15 cellular contexts compared by ENCODE assay signal in genomic region chr16:17320009-17320408, GRCh38.
DNase-seq lines count a peak whose midpoint lies in the region; ATAC-seq and TF ChIP-seq lines count a peak whose summit lies in the region.
"Had no signal": no experiment of that assay in that cellular context is flagged by ENCODE, and none has a peak within 500 bp of the region (broad histone marks: within the 10 kb centered on the region; RNA-seq: fewer than 3 reads in every experiment).

No MANE protein-coding gene starts in this region.

- H3K27ac ChIP-seq in HCT116 (ENCODE audit: low read depth, low read length) (no peak overlapping the region), epithelial cell of prostate (peak overlapping the region; percentile 20), heart right ventricle (no peak overlapping the region)
- H3K27ac ChIP-seq: HL-60, PC-9 had no signal

- H3K4me3 ChIP-seq in HCT116 (replicated peaks in 1 of 2; ENCODE audit: low read depth in 1 of 2, low read length in 2 of 2), result no peak overlapping the region
- no peak overlapping the region for H3K4me3 ChIP-seq in heart right ventricle
- H3K4me3 ChIP-seq: PC-9 had no signal

- H3K9me3 Mint-ChIP-seq in activated naive CD8-positive, alpha-beta T cell treated with anti-CD3 and anti-CD28 coated beads, Interleukin-2, amount 10 ng/mL, durations not matched to agents 7 days and 5 days, result no peaks in the 10 kb centered on the region
- H3K9me3 Mint-ChIP-seq in activated naive CD8-positive, alpha-beta T cell treated with anti-CD3 and anti-CD28 coated beads, Interleukin-2, amount 50 U/mL, for 24 hours, result no peaks in the 10 kb centered on the region
- peaks cover 3% of the 10 kb centered on the region in 2 donors for H3K9me3 Mint-ChIP-seq in stimulated activated naive B cell treated with anti-CD40 and anti-IgM and Interleukin-4, amounts not matched to agents 10 μg/mL and 1 μg/mL and 100 μg/mL, for 72 hours
- H3K9me3 Mint-ChIP-seq in activated CD4-positive, alpha-beta T cell treated with anti-CD3 and anti-CD28 coated beads, Interleukin-2, amount 10 ng/mL, durations not matched to agents 7 days and 5 days, result no peaks in the 10 kb centered on the region

- no peak for DNase-seq in activated naive CD8-positive, alpha-beta T cell treated with anti-CD3 and anti-CD28 coated beads, Interleukin-2, amount 10 ng/mL, durations not matched to agents 7 days and 5 days
- no peak for DNase-seq in activated naive CD8-positive, alpha-beta T cell treated with anti-CD3 and anti-CD28 coated beads, Interleukin-2, amount 50 U/mL, for 24 hours
- DNase-seq in HCT116 (ENCODE audit: low read depth, low spot score) (no peak), epithelial cell of prostate (ENCODE audit: low read depth, low spot score) (no peak), heart right ventricle (no peak)
- DNase-seq in stimulated activated naive B cell treated with anti-CD40 and anti-IgM and Interleukin-4, amounts not matched to agents 10 μg/mL and 1 μg/mL and 100 μg/mL, for 72 hours, result no peak
- no peak for DNase-seq in activated CD4-positive, alpha-beta T cell treated with anti-CD3 and anti-CD28 coated beads, Interleukin-2, amount 10 ng/mL, durations not matched to agents 7 days and 5 days
- DNase-seq: AML-193, COR-L47, NCI-H1048, NCI-H226, NCI-H526 had no signal

- H3K79me2 ChIP-seq in HCT116 (ENCODE audit: insufficient read depth, low read length), result no peaks in the 10 kb centered on the region

- CTCF ChIA-PET in HCT116 (lab: Charles Lee), result no interaction called here
- CTCF ChIA-PET in activated CD4-positive, alpha-beta T cell treated with anti-CD3 and anti-CD28 coated beads, Interleukin-2, amount 10 ng/mL, durations not matched to agents 7 days and 5 days (lab: Charles Lee), result no interaction called here

- POLR2A ChIA-PET in activated naive CD8-positive, alpha-beta T cell treated with anti-CD3 and anti-CD28 coated beads, Interleukin-2, amount 10 ng/mL, durations not matched to agents 7 days and 5 days (lab: Charles Lee), result no interaction called here
- POLR2A ChIA-PET in HCT116 (lab: Charles Lee), result no interaction called here
- POLR2A ChIA-PET in activated CD4-positive, alpha-beta T cell treated with anti-CD3 and anti-CD28 coated beads, Interleukin-2, amount 10 ng/mL, durations not matched to agents 7 days and 5 days (lab: Charles Lee), result no interaction called here

- 78 to 90% methylated on average over 3 of the region's 3 CpGs for WGBS in heart right ventricle, 2 donors

- no peak for TF ChIP-seq POLR2A in HCT116 (IDR thresholded peaks at IDR 0.05; ENCODE audit: borderline replicate concordance, extremely low read depth, insufficient read depth, insufficient read length)

- no peak overlapping the region for H2AFZ ChIP-seq in HCT116 (ENCODE audit: low read depth, low read length, poor library complexity, severe bottlenecking)
- H2AFZ ChIP-seq: PC-9 had no signal

- H3K36me3 Mint-ChIP-seq in activated naive CD8-positive, alpha-beta T cell treated with anti-CD3 and anti-CD28 coated beads, Interleukin-2, amount 10 ng/mL, durations not matched to agents 7 days and 5 days, result peaks cover 21% of the 10 kb centered on the region
- H3K36me3 Mint-ChIP-seq in activated naive CD8-positive, alpha-beta T cell treated with anti-CD3 and anti-CD28 coated beads, Interleukin-2, amount 50 U/mL, for 24 hours (ENCODE audit: low read depth), result no peaks in the 10 kb centered on the region
- peaks cover 29 to 42% of the 10 kb centered on the region in 2 donors for H3K36me3 Mint-ChIP-seq in stimulated activated naive B cell treated with anti-CD40 and anti-IgM and Interleukin-4, amounts not matched to agents 10 μg/mL and 1 μg/mL and 100 μg/mL, for 72 hours
- peaks cover 18% of the 10 kb centered on the region for H3K36me3 Mint-ChIP-seq in activated CD4-positive, alpha-beta T cell treated with anti-CD3 and anti-CD28 coated beads, Interleukin-2, amount 10 ng/mL, durations not matched to agents 7 days and 5 days (ENCODE audit: low read depth)

- H3K27me3 ChIP-seq in HCT116 (ENCODE audit: insufficient read depth, low read length) (no peaks in the 10 kb centered on the region), heart right ventricle (no peaks in the 10 kb centered on the region)

- no peak for ATAC-seq in activated naive CD8-positive, alpha-beta T cell treated with anti-CD3 and anti-CD28 coated beads, Interleukin-2, amount 10 ng/mL, durations not matched to agents 7 days and 5 days (ENCODE audit: low read depth)
- no peak for ATAC-seq in activated naive CD8-positive, alpha-beta T cell treated with anti-CD3 and anti-CD28 coated beads, Interleukin-2, amount 50 U/mL, for 24 hours
- ATAC-seq in HCT116 (no peak), HG03469 (IDR thresholded peaks at IDR 0.05; ENCODE audit: unreplicated experiment) (no peak), heart right ventricle (no peak)
- peak; percentile 61 to 62 for ATAC-seq in stimulated activated naive B cell treated with anti-CD40 and anti-IgM and Interleukin-4, amounts not matched to agents 10 μg/mL and 1 μg/mL and 100 μg/mL, for 72 hours (replicated peaks)

- H3K9me3 ChIP-seq in HCT116 (ENCODE audit: control insufficient read depth in 1 of 2, insufficient read depth in 1 of 2, low read depth in 1 of 2, low read length in 2 of 2) (no peaks in the 10 kb centered on the region), heart right ventricle (no peaks in the 10 kb centered on the region)

- BruUV-seq in HCT116 (replicated peaks; lab: Mats Ljungman, UMichigan), result no TSS peak

- peak overlapping the region; percentile 24 for H3K27ac Mint-ChIP-seq in activated naive CD8-positive, alpha-beta T cell treated with anti-CD3 and anti-CD28 coated beads, Interleukin-2, amount 10 ng/mL, durations not matched to agents 7 days and 5 days
- no peak overlapping the region for H3K27ac Mint-ChIP-seq in activated naive CD8-positive, alpha-beta T cell treated with anti-CD3 and anti-CD28 coated beads, Interleukin-2, amount 50 U/mL, for 24 hours
- H3K27ac Mint-ChIP-seq in stimulated activated naive B cell treated with anti-CD40 and anti-IgM and Interleukin-4, amounts not matched to agents 10 μg/mL and 1 μg/mL and 100 μg/mL, for 72 hours, result no peak overlapping the region
- no peak overlapping the region for H3K27ac Mint-ChIP-seq in activated CD4-positive, alpha-beta T cell treated with anti-CD3 and anti-CD28 coated beads, Interleukin-2, amount 10 ng/mL, durations not matched to agents 7 days and 5 days

- no peak for TF ChIP-seq RAD21 in HCT116 (IDR thresholded peaks at IDR 0.05; ENCODE audit: low read depth)

- no peaks in the 10 kb centered on the region for H4K20me1 ChIP-seq in HCT116 (ENCODE audit: insufficient read depth)

- peak overlapping the region; percentile 61 for H3K4me2 ChIP-seq in HCT116 (ENCODE audit: low read length)
- H3K4me2 ChIP-seq: PC-9 had no signal

- peaks cover 7 to 20% of the 10 kb centered on the region in 2 experiments for H3K4me1 ChIP-seq in HCT116 (ENCODE audit: control insufficient read depth in 1 of 2, insufficient read depth in 2 of 2, low read length in 2 of 2)
- peaks cover 0 to 44% (median 0%) of the 10 kb centered on the region in 9 donors for H3K4me1 ChIP-seq in heart right ventricle

- RAD21 ChIA-PET in HCT116 (lab: Charles Lee; ENCODE audit: low non-redundant PET in 1 of 2, low total read pairs in 2 of 2, uncharacterized antibody in 2 of 2, unreplicated experiment in 2 of 2), result interaction anchor here in 1 of 2 experiments (0.7 kb wide), 1 partner anchor 25 kb away, joined by 3 read pairs; no protein-coding TSS in a partner anchor

- peaks cover 24% of the 10 kb centered on the region for H3K4me1 Mint-ChIP-seq in activated naive CD8-positive, alpha-beta T cell treated with anti-CD3 and anti-CD28 coated beads, Interleukin-2, amount 10 ng/mL, durations not matched to agents 7 days and 5 days
- peaks cover 30% of the 10 kb centered on the region for H3K4me1 Mint-ChIP-seq in activated naive CD8-positive, alpha-beta T cell treated with anti-CD3 and anti-CD28 coated beads, Interleukin-2, amount 50 U/mL, for 24 hours
- peaks cover 49 to 84% of the 10 kb centered on the region in 2 donors for H3K4me1 Mint-ChIP-seq in stimulated activated naive B cell treated with anti-CD40 and anti-IgM and Interleukin-4, amounts not matched to agents 10 μg/mL and 1 μg/mL and 100 μg/mL, for 72 hours
- peaks cover 21% of the 10 kb centered on the region for H3K4me1 Mint-ChIP-seq in activated CD4-positive, alpha-beta T cell treated with anti-CD3 and anti-CD28 coated beads, Interleukin-2, amount 10 ng/mL, durations not matched to agents 7 days and 5 days

- no peaks in the 10 kb centered on the region for H3K27me3 Mint-ChIP-seq in activated naive CD8-positive, alpha-beta T cell treated with anti-CD3 and anti-CD28 coated beads, Interleukin-2, amount 10 ng/mL, durations not matched to agents 7 days and 5 days
- H3K27me3 Mint-ChIP-seq in activated naive CD8-positive, alpha-beta T cell treated with anti-CD3 and anti-CD28 coated beads, Interleukin-2, amount 50 U/mL, for 24 hours, result no peaks in the 10 kb centered on the region
- H3K27me3 Mint-ChIP-seq in stimulated activated naive B cell treated with anti-CD40 and anti-IgM and Interleukin-4, amounts not matched to agents 10 μg/mL and 1 μg/mL and 100 μg/mL, for 72 hours, result no peaks in the 10 kb centered on the region
- no peaks in the 10 kb centered on the region for H3K27me3 Mint-ChIP-seq in activated CD4-positive, alpha-beta T cell treated with anti-CD3 and anti-CD28 coated beads, Interleukin-2, amount 10 ng/mL, durations not matched to agents 7 days and 5 days

- intact Hi-C loops in HCT116 (cut with micrococcal nuclease), result no loop called here
- intact Hi-C loops in heart right ventricle (cut with DNase I), result no loop called here

- H3K4me3 Mint-ChIP-seq in activated naive CD8-positive, alpha-beta T cell treated with anti-CD3 and anti-CD28 coated beads, Interleukin-2, amount 10 ng/mL, durations not matched to agents 7 days and 5 days, result no peak overlapping the region
- no peak overlapping the region for H3K4me3 Mint-ChIP-seq in activated naive CD8-positive, alpha-beta T cell treated with anti-CD3 and anti-CD28 coated beads, Interleukin-2, amount 50 U/mL, for 24 hours
- H3K4me3 Mint-ChIP-seq in stimulated activated naive B cell treated with anti-CD40 and anti-IgM and Interleukin-4, amounts not matched to agents 10 μg/mL and 1 μg/mL and 100 μg/mL, for 72 hours, result no peak overlapping the region
- no peak overlapping the region for H3K4me3 Mint-ChIP-seq in activated CD4-positive, alpha-beta T cell treated with anti-CD3 and anti-CD28 coated beads, Interleukin-2, amount 10 ng/mL, durations not matched to agents 7 days and 5 days

- no peak overlapping the region for H3K9ac ChIP-seq in HCT116 (ENCODE audit: low read length)

- no peaks in the 10 kb centered on the region for H3K9me2 ChIP-seq in HCT116 (ENCODE audit: insufficient read depth)

- TF ChIP-seq CTCF in HCT116 (IDR thresholded peaks at IDR 0.05 in 2 of 3, conservative IDR thresholded peaks at IDR 0.05 in 1 of 3; ENCODE audit: borderline replicate concordance in 1 of 3, insufficient read depth in 1 of 3, low read depth in 2 of 3, low read length in 2 of 3), result no peak
- TF ChIP-seq CTCF in heart right ventricle (IDR thresholded peaks at IDR 0.05), result no peak

- H3K36me3 ChIP-seq in HCT116 (ENCODE audit: control insufficient read depth in 1 of 2, insufficient read depth in 2 of 2, low read length in 2 of 2), result no peaks in the 10 kb centered on the region
- no peaks in the 10 kb centered on the region for H3K36me3 ChIP-seq in heart right ventricle

TF ChIP-seq in HCT116, 20 proteins besides CTCF, POLR2A, EP300 and RAD21:
- TF ChIP-seq CEBPB (IDR thresholded peaks at IDR 0.05; ENCODE audit: low read depth), result no peak

Comparison
In these comparisons a context has a peak if more than half of its experiments do, and no peak if none do; other contexts are left out.
1. ATAC-seq: peak in stimulated activated naive B cell treated with anti-CD40 and anti-IgM and Interleukin-4, amounts not matched to agents 10 μg/mL and 1 μg/mL and 100 μg/mL, for 72 hours (2 of 2); none in activated naive CD8-positive, alpha-beta T cell treated with anti-CD3 and anti-CD28 coated beads, Interleukin-2, amount 10 ng/mL, durations not matched to agents 7 days and 5 days (single experiment), activated naive CD8-positive, alpha-beta T cell treated with anti-CD3 and anti-CD28 coated beads, Interleukin-2, amount 50 U/mL, for 24 hours (single experiment), HCT116 (single experiment), HG03469 (single experiment) and heart right ventricle (0 of 8).